In genomic region chr9:86405926-86406325, GRCh38 we compare ENCODE assay signal across 9 cellular contexts. TPM values are rescaled to one million over a fixed set of nuclear protein-coding genes. Genes with fewer than 3 reads are reported as not detected.
DNase-seq lines count a peak whose midpoint lies in the region; ATAC-seq, FAIRE-seq and TF ChIP-seq lines count a peak whose summit lies in the region.
"Had no signal": no experiment of that assay in that cellular context is flagged by ENCODE, and none has a peak within 500 bp of the region (broad histone marks: within the 10 kb centered on the region; RNA-seq: fewer than 3 reads in every experiment).

No MANE protein-coding gene starts in this region.

- peak overlapping the region; percentile 56 for H3K4me3 Mint-ChIP-seq in activated naive CD8-positive, alpha-beta T cell treated with anti-CD3 and anti-CD28 coated beads, Interleukin-2, amount 50 U/mL, for 24 hours
- no peak overlapping the region for H3K4me3 Mint-ChIP-seq in activated naive CD8-positive, alpha-beta T cell treated with anti-CD3 and anti-CD28 coated beads for 36 hours
- H3K4me3 Mint-ChIP-seq: activated B cell treated with CpG ODN at 0.5 μM for 24 hours had no signal

- WGBS in GM12878 (ENCODE audit: insufficient coverage, insufficient replicate concordance, low lambda C conversion rate, missing lambda C conversion rate) = 3% methylated on average over 4 of the region's 4 CpGs
- 25 to 54% methylated on average over 4 of the region's 4 CpGs for WGBS in lung, 2 donors

- peaks cover 17% of the 10 kb centered on the region for H3K27me3 Mint-ChIP-seq in activated naive CD8-positive, alpha-beta T cell treated with anti-CD3 and anti-CD28 coated beads, Interleukin-2, amount 50 U/mL, for 24 hours
- peaks cover 24% of the 10 kb centered on the region for H3K27me3 Mint-ChIP-seq in activated naive CD8-positive, alpha-beta T cell treated with anti-CD3 and anti-CD28 coated beads for 36 hours

- TF ChIP-seq POLR2A in GM12878 (IDR thresholded peaks at IDR 0.05; ENCODE audit: low read depth, low read length) = no peak
- TF ChIP-seq POLR2A in uterus (IDR thresholded peaks at IDR 0.05) = no peak

- intact Hi-C loops in GM12878 (cut with micrococcal nuclease; ENCODE audit: unreplicated experiment) = no loop called here
- intact Hi-C loops in uterus (cut with DNase I; ENCODE audit: low total_unique reads) = no loop called here

- H3K27me3 ChIP-seq in GM12878 (replicated peaks in 1 of 2; ENCODE audit: control insufficient read depth in 2 of 2, insufficient read depth in 2 of 2, low read length in 1 of 2) (no peaks in the 10 kb centered on the region; a peak in 1 of 4 replicates), lung (ENCODE audit: control insufficient read depth, insufficient read depth) (no peaks in the 10 kb centered on the region), uterus (no peaks in the 10 kb centered on the region)

- H3K36me3 ChIP-seq in GM12878 (ENCODE audit: control insufficient read depth in 2 of 2, insufficient read depth in 2 of 2, low read length in 1 of 2) (no peaks in the 10 kb centered on the region), lung (ENCODE audit: control insufficient read depth in 2 of 2, insufficient read depth in 2 of 2, low read length in 2 of 2) (no peaks in the 10 kb centered on the region), uterus (no peaks in the 10 kb centered on the region)

- no peaks in the 10 kb centered on the region for H3K9me3 Mint-ChIP-seq in activated naive CD8-positive, alpha-beta T cell treated with anti-CD3 and anti-CD28 coated beads, Interleukin-2, amount 50 U/mL, for 24 hours
- H3K9me3 Mint-ChIP-seq in activated naive CD8-positive, alpha-beta T cell treated with anti-CD3 and anti-CD28 coated beads for 36 hours = no peaks in the 10 kb centered on the region
- H3K9me3 Mint-ChIP-seq: activated B cell treated with CpG ODN at 0.5 μM for 24 hours had no signal

- H3K9ac ChIP-seq in GM12878 (ENCODE audit: control insufficient read depth, insufficient read depth, low read length) = no peak overlapping the region

- no peak for TF ChIP-seq CTCF in GM12878 (IDR thresholded peaks at IDR 0.05 in 2 of 3, conservative IDR thresholded peaks at IDR 0.05 in 1 of 3; ENCODE audit: control insufficient read depth in 2 of 3, extremely low read depth in 1 of 3, insufficient read depth in 1 of 3, low read depth in 3 of 3, low read length in 3 of 3)
- TF ChIP-seq CTCF in lung (IDR thresholded peaks at IDR 0.05; ENCODE audit: control extremely low read depth, extremely low read depth) = no peak
- no peak for TF ChIP-seq CTCF in uterus (IDR thresholded peaks at IDR 0.05)
- TF ChIP-seq CTCF in coronary artery (IDR thresholded peaks at IDR 0.05) = no peak

- POLR2A ChIA-PET in GM12878 (lab: Charles Lee) = interaction anchor here (0.8 kb wide), 1 partner anchor 68 kb away, joined by 3 read pairs; no protein-coding TSS in a partner anchor

- no peaks in the 10 kb centered on the region for H3K79me2 ChIP-seq in GM12878 (ENCODE audit: control insufficient read depth, insufficient read depth, low read length)

- H3K9me3 ChIP-seq in GM12878 (replicated peaks; ENCODE audit: control insufficient read depth, insufficient read depth, low read length) (no peaks in the 10 kb centered on the region), lung (ENCODE audit: control insufficient read depth in 2 of 2, insufficient read depth in 1 of 2, low read length in 1 of 2) (no peaks in the 10 kb centered on the region), uterus (no peaks in the 10 kb centered on the region)

- BruUV-seq in GM12878 (replicated peaks; lab: Mats Ljungman, UMichigan) = no TSS peak

- FAIRE-seq in GM12878 (lab: Jason Lieb, UNC) = no peak

- H3K36me3 Mint-ChIP-seq in activated naive CD8-positive, alpha-beta T cell treated with anti-CD3 and anti-CD28 coated beads, Interleukin-2, amount 50 U/mL, for 24 hours (ENCODE audit: low read depth) = no peaks in the 10 kb centered on the region
- H3K36me3 Mint-ChIP-seq in activated naive CD8-positive, alpha-beta T cell treated with anti-CD3 and anti-CD28 coated beads for 36 hours = no peaks in the 10 kb centered on the region

- H3K27ac ChIP-seq in GM12878 (ENCODE audit: control insufficient read depth, insufficient read depth) (no peak overlapping the region), lung (ENCODE audit: low read depth in 1 of 2, low read length in 1 of 2) (no peak overlapping the region), uterus (peak overlapping the region; percentile 52 to 73), coronary artery (no peak overlapping the region)

- ATAC-seq in activated naive CD8-positive, alpha-beta T cell treated with anti-CD3 and anti-CD28 coated beads, Interleukin-2, amount 50 U/mL, for 24 hours = peak; percentile 87
- ATAC-seq in GM12878 (peak; percentile 38; the same call in 2 of the 3 replicates), lung (ENCODE audit: insufficient read depth, low FRiP score) (peak; percentile 39), HG03196 (IDR thresholded peaks at IDR 0.05; ENCODE audit: unreplicated experiment) (no peak)

- H3K4me2 ChIP-seq in GM12878 (ENCODE audit: control insufficient read depth, insufficient read depth) = no peak overlapping the region

- RAD21 ChIA-PET in GM12878 (lab: Charles Lee; ENCODE audit: unreplicated experiment) = no interaction called here

- CTCF ChIA-PET in GM12878 (lab: Yijun Ruan, JAX) = interaction anchor here (0.7 to 4.0 kb wide), 3 partner anchors 10 to 204 kb away, joined by 3 to 38 read pairs (median 4); no protein-coding TSS in a partner anchor

- peaks cover 33% of the 10 kb centered on the region for H3K4me1 Mint-ChIP-seq in activated naive CD8-positive, alpha-beta T cell treated with anti-CD3 and anti-CD28 coated beads, Interleukin-2, amount 50 U/mL, for 24 hours
- H3K4me1 Mint-ChIP-seq in activated naive CD8-positive, alpha-beta T cell treated with anti-CD3 and anti-CD28 coated beads for 36 hours = peaks cover 13% of the 10 kb centered on the region
- H3K4me1 Mint-ChIP-seq: activated B cell treated with CpG ODN at 0.5 μM for 24 hours had no signal

- peak; percentile 11 for DNase-seq in activated naive CD8-positive, alpha-beta T cell treated with anti-CD3 and anti-CD28 coated beads, Interleukin-2, amount 50 U/mL, for 24 hours
- DNase-seq in activated naive CD8-positive, alpha-beta T cell treated with anti-CD3 and anti-CD28 coated beads for 36 hours = no peak
- DNase-seq in GM12878 (ENCODE audit: low read depth, low spot score) (no peak), lung (ENCODE audit: low spot score) (no peak), uterus (peak; percentile 26 to 55), 8988T (no peak), coronary artery (ENCODE audit: low spot score) (no peak)
- DNase-seq: activated B cell treated with CpG ODN at 0.5 μM for 24 hours had no signal

- in situ Hi-C loops in GM12878 (cut with MboI) = no loop called here

- H3K4me1 ChIP-seq in GM12878 (ENCODE audit: control insufficient read depth, insufficient read depth, low read length) = no peaks in the 10 kb centered on the region
- peaks cover 0 to 3% of the 10 kb centered on the region in 2 donors for H3K4me1 ChIP-seq in lung (ENCODE audit: control insufficient read depth in 2 of 2, insufficient read depth in 2 of 2, low read length in 2 of 2)
- H3K4me1 ChIP-seq in uterus = no peaks in the 10 kb centered on the region

- TF ChIP-seq EP300 in GM12878 (IDR thresholded peaks at IDR 0.05; ENCODE audit: borderline replicate concordance in 1 of 2, control insufficient read depth in 1 of 2, low read depth in 2 of 2, low read length in 2 of 2) = no peak

- TF ChIP-seq RAD21 in GM12878 (IDR thresholded peaks at IDR 0.05; ENCODE audit: insufficient read depth, low read depth, low read length) = no peak

- no peak overlapping the region for H2AFZ ChIP-seq in GM12878 (ENCODE audit: control insufficient read depth, low read depth, low read length)

- no peak overlapping the region for H3K27ac Mint-ChIP-seq in activated naive CD8-positive, alpha-beta T cell treated with anti-CD3 and anti-CD28 coated beads, Interleukin-2, amount 50 U/mL, for 24 hours
- H3K27ac Mint-ChIP-seq in activated naive CD8-positive, alpha-beta T cell treated with anti-CD3 and anti-CD28 coated beads for 36 hours = no peak overlapping the region
- H3K27ac Mint-ChIP-seq: activated B cell treated with CpG ODN at 0.5 μM for 24 hours had no signal

- no peak overlapping the region for H3K4me3 ChIP-seq in GM12878
- no peak overlapping the region for H3K4me3 ChIP-seq in lung
- no peak overlapping the region for H3K4me3 ChIP-seq in uterus
- H3K4me3 ChIP-seq in coronary artery = no peak overlapping the region

- H4K20me1 ChIP-seq in GM12878 (ENCODE audit: control insufficient read depth, insufficient read depth) = no peaks in the 10 kb centered on the region

- SMC1A ChIA-PET in GM12878 (lab: Charles Lee; ENCODE audit: uncharacterized antibody, unreplicated experiment) = interaction anchor here (1.0 to 1.7 kb wide), 5 partner anchors 8 to 204 kb away, joined by 3 to 5 read pairs (median 4); no protein-coding TSS in a partner anchor

TF ChIP-seq in GM12878, 131 proteins besides CTCF, POLR2A, EP300 and RAD21 (continues in another document):
- TF ChIP-seq MEF2B (IDR thresholded peaks at IDR 0.05; ENCODE audit: partially characterized antibody, poor library complexity, severe bottlenecking) (no peak), RELA (IDR thresholded peaks at IDR 0.05; ENCODE audit: borderline replicate concordance, partially characterized antibody) (no peak), MYC (IDR thresholded peaks at IDR 0.05; ENCODE audit: insufficient read depth, insufficient read length, insufficient replicate concordance, low read length, severe bottlenecking) (no peak), TARDBP (IDR thresholded peaks at IDR 0.05; ENCODE audit: borderline replicate concordance) (no peak)

RNA-seq across cellular contexts. Expression of gene TUT7, which starts 51.7 kb away (rescaled TPM):
- total RNA-seq in activated naive CD8-positive, alpha-beta T cell treated with anti-CD3 and anti-CD28 coated beads for 36 hours = 10 to 100 TPM; 18.0 to 18.3 TPM
- 214 and 227 TPM in 2 replicates for total RNA-seq in GM12878 (2013; cell fraction: nucleolus; rRNA removed)
- total RNA-seq in GM12878 (2014; rRNA removed) = 28.1 and 33.2 TPM in 2 replicates
- 49.8 and 50.4 TPM in 2 replicates for total RNA-seq in GM12878 (2014; rRNA removed; fragmentation: Illumina TruSeq; extraction: Trizol)
- 26.4 and 28.8 TPM in 2 replicates for total RNA-seq in GM12878 (2021)
- 11.7 TPM for polyA plus RNA-seq in GM12878 (2011; ENCODE audit: low read depth)
- 38.9 and 60.3 TPM in 2 replicates for polyA plus RNA-seq in GM12878 (2011; rRNA removed)
- polyA plus RNA-seq in GM12878 (2011; cell fraction: cytosol; rRNA removed) = 15.0 and 19.8 TPM in 2 replicates
- 40.9 and 49.0 TPM in 2 replicates for polyA plus RNA-seq in GM12878 (2011; cell fraction: nucleus; rRNA removed)
- 19.8 and 29.9 TPM in 2 replicates for polyA plus RNA-seq in GM12878 (2012)
- polyA plus RNA-seq in GM12878 (2014; fragmentation: Illumina TruSeq; extraction: Trizol) = 43.3 and 50.7 TPM in 2 replicates
- 10 to 100 TPM in 1 of 2 experiments, 1 to 10 TPM in 1; 10.0 to 10.3 TPM for polyA plus RNA-seq in GM12878 (2014; fragmentation: Nextera tagmentation; extraction: Ambion mirVana)
- 16.1 and 22.4 TPM in 2 replicates for polyA plus RNA-seq in GM12878 (2014; rRNA removed)
- polyA plus RNA-seq in GM12878 (2016; fragmentation: Nextera tagmentation; extraction: Ambion mirVana) = 10 to 100 TPM; 31.9 to 32.8 TPM
- 50.4 and 80.2 TPM in 2 replicates for polyA minus RNA-seq in GM12878 (2011; rRNA and poly(A)+ RNA removed)
- 15.5 and 24.2 TPM in 2 replicates for polyA minus RNA-seq in GM12878 (2011; cell fraction: cytosol; rRNA and poly(A)+ RNA removed)
- polyA minus RNA-seq in GM12878 (2011; cell fraction: nucleus; rRNA and poly(A)+ RNA removed) = 82.0 and 109 TPM in 2 replicates
- 10 to 100 TPM; 30.7 to 47.7 TPM for total RNA-seq in lung
- polyA plus RNA-seq in lung = 10 to 100 TPM; 15.5 to 21.7 TPM
- 10 to 100 TPM; 13.8 to 41.5 (median 20.3) TPM for total RNA-seq in uterus

Comparison
In these comparisons a context has a peak if more than half of its experiments do, and no peak if none do; other contexts are left out.
1. DNase-seq: peak in activated naive CD8-positive, alpha-beta T cell treated with anti-CD3 and anti-CD28 coated beads, Interleukin-2, amount 50 U/mL, for 24 hours (single experiment) and uterus (2 of 2); none in activated naive CD8-positive, alpha-beta T cell treated with anti-CD3 and anti-CD28 coated beads for 36 hours (single experiment), GM12878 (single experiment), lung (single experiment), 8988T (single experiment) and coronary artery (single experiment).
2. H3K27ac ChIP-seq: peak in uterus (2 of 2); none in GM12878 (single experiment), lung (0 of 2) and coronary artery (0 of 2).